In the genomic region with DNA sequence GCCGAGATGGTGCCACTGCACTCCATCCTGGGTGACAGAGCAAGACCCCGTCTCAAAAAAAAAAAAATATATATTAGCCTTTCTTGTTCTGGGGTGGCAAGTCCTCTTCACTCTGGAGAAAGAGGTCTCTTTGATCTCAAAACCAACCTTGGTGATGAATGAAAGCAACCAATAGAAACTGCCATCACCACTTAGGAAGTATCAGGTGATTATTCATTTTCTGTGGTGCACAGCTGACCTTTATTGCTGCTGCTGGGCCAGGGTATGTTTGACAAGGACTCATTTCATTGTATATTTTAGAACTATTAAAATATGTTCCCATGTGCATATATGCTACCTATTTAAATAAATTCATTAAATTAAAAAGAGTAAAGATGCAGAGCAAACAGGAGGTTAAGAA, we compare ENCODE assay signal across 19 cellular contexts.
"Had no signal": no experiment of that assay in that cellular context is flagged by ENCODE, and none has a peak within 500 bp of the region (broad histone marks: within the 10 kb centered on the region; RNA-seq: fewer than 3 reads in every experiment).

No MANE protein-coding gene starts in this region.

- DNase-seq: activated CD4-positive, alpha-beta memory T cell treated with anti-CD3 and anti-CD28 coated beads for 36 hours; activated CD4-positive, alpha-beta T cell treated with anti-CD3 and anti-CD28 coated beads, Interleukin-2, amount 10 ng/mL, durations not matched to agents 7 days and 5 days; activated CD4-positive, CD25-positive, alpha-beta regulatory T cell; activated CD8-positive, alpha-beta memory T cell treated with anti-CD3 and anti-CD28 coated beads for 24 hours; activated gamma-delta T cell treated with Interleukin-2 at 50 U/mL for 16 hours; activated naive CD4-positive, alpha-beta T cell treated with anti-CD3 and anti-CD28 coated beads, Interleukin-2, amount 10 ng/mL, durations not matched to agents 7 days and 5 days; activated naive CD8-positive, alpha-beta T cell treated with anti-CD3 and anti-CD28 coated beads for 36 hours; activated T-cell treated with anti-CD3 and anti-CD28 coated beads, Interleukin-2, amount 50 U/mL, for 48 hours; brain microvascular endothelial cell; MG63; MV-4-11; NCI-H2171; NCI-H2227 treated with DMSO at 0.1 percent for 48 hours; NK-92 treated with Interleukin-12 subunit alpha and Interleukin-12 subunit beta, amount 100 ng/mL, for 24 hours; OCI-M1; RPMI8226; T-cell; T-helper 2 cell; T1000 had no signal
